Comparison of ENCODE assay signal across 18 cellular contexts in the genomic region with DNA sequence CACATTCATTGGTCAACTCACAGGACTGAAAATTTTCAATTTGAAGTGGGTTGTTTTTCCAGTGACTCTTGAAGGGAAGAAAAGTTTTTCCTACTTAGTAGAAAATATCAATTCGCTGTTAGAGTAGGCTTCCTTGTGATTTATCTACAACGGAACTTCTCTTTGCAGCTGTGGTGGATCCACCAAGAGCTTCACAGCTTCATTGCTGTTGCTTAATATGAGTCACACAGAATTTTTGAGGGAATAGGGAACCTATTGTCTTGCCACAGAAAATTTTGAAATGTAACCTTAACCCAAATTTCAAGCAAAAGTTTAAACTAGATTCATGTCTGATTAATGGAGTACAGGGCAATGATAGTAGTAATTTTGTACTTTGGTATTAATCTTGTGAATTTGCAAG.
"Had no signal": no experiment of that assay in that cellular context is flagged by ENCODE, and none has a peak within 500 bp of the region (broad histone marks: within the 10 kb centered on the region; RNA-seq: fewer than 3 reads in every experiment).

No MANE protein-coding gene starts in this region.

- H3K36me3 ChIP-seq: ascending aorta, breast epithelium, gastroesophageal sphincter, heart left ventricle, neural progenitor cell, prostate gland, right atrium auricular region, suprapubic skin, transverse colon, uterus had no signal

- H3K4me1 ChIP-seq: ascending aorta, breast epithelium, gastroesophageal sphincter, heart left ventricle, neural progenitor cell, prostate gland, right atrium auricular region, suprapubic skin, transverse colon, uterus had no signal

- H3K27me3 ChIP-seq: ascending aorta, breast epithelium, gastroesophageal sphincter, heart left ventricle, neural progenitor cell, right atrium auricular region, suprapubic skin, transverse colon, uterus had no signal

- H3K27ac ChIP-seq: ascending aorta, breast epithelium, coronary artery, gastroesophageal sphincter, heart left ventricle, neural progenitor cell, prostate gland, right atrium auricular region, suprapubic skin, transverse colon, uterus had no signal

- ATAC-seq: activated CD8-positive, alpha-beta T cell treated with anti-CD3 and anti-CD28 coated beads for 36 hours; gastroesophageal sphincter; heart left ventricle; left ventricle myocardium superior had no signal

- H3K4me2 ChIP-seq: neural progenitor cell had no signal

- H3K4me3 ChIP-seq: ascending aorta, breast epithelium, coronary artery, gastroesophageal sphincter, heart left ventricle, neural progenitor cell, prostate gland, right atrium auricular region, suprapubic skin, transverse colon, uterus had no signal

- H3K9me3 ChIP-seq: ascending aorta, breast epithelium, gastroesophageal sphincter, prostate gland, right atrium auricular region, suprapubic skin, transverse colon, uterus had no signal

- H2AFZ ChIP-seq: neural progenitor cell had no signal

- H3K9ac ChIP-seq: neural progenitor cell had no signal

- DNase-seq: activated CD4-positive, alpha-beta T cell treated with anti-CD3 and anti-CD28 coated beads, Interleukin-2, amount 10 ng/mL, durations not matched to agents 24 days and 14 days; activated CD8-positive, alpha-beta T cell treated with anti-CD3 and anti-CD28 coated beads for 36 hours; activated naive CD4-positive, alpha-beta T cell treated with Interleukin-2 at 50 U/mL for 16 hours; activated naive CD8-positive, alpha-beta T cell treated with anti-CD3 and anti-CD28 coated beads, Interleukin-2, amount 10 ng/mL, durations not matched to agents 7 days and 5 days; activated T-cell treated with anti-CD3 and anti-CD28 coated beads, Interleukin-2, amount 50 U/mL, for 1 hour; heart left ventricle; left ventricle myocardium superior; T1000; transverse colon; uterus had no signal
